12 cellular contexts compared by ENCODE assay signal in genomic region chr3:55654123-55654787, GRCh38.
DNase-seq lines count a peak whose midpoint lies in the region; ATAC-seq and FAIRE-seq lines count a peak whose summit lies in the region.
"Had no signal": no experiment of that assay in that cellular context is flagged by ENCODE, and none has a peak within 500 bp of the region (broad histone marks: within the 10 kb centered on the region; RNA-seq: fewer than 3 reads in every experiment).

No MANE protein-coding gene starts in this region.

- no peaks in the 10 kb centered on the region for H3K27me3 ChIP-seq in small intestine (ENCODE audit: control insufficient read depth in 2 of 2, insufficient read depth in 2 of 2, low read length in 2 of 2)
- H3K27me3 ChIP-seq: brain microvascular endothelial cell, right atrium auricular region had no signal

- peaks cover 9% of the 10 kb centered on the region for H3K4me1 Mint-ChIP-seq in activated CD8-positive, alpha-beta T cell treated with anti-CD3 and anti-CD28 coated beads, Interleukin-2, amount 10 ng/mL, durations not matched to agents 7 days and 5 days (ENCODE audit: low read depth)

- H3K27me3 Mint-ChIP-seq in activated CD8-positive, alpha-beta T cell treated with anti-CD3 and anti-CD28 coated beads, Interleukin-2, amount 10 ng/mL, durations not matched to agents 7 days and 5 days (ENCODE audit: low read depth): no peaks in the 10 kb centered on the region

- H3K27ac Mint-ChIP-seq in activated CD8-positive, alpha-beta T cell treated with anti-CD3 and anti-CD28 coated beads, Interleukin-2, amount 10 ng/mL, durations not matched to agents 7 days and 5 days: peak overlapping the region; percentile 23

- no peaks in the 10 kb centered on the region for H3K36me3 ChIP-seq in small intestine (ENCODE audit: control insufficient read depth in 2 of 2, insufficient read depth in 2 of 2, low read length in 2 of 2)
- H3K36me3 ChIP-seq: brain microvascular endothelial cell, right atrium auricular region had no signal

- CTCF ChIA-PET in activated CD8-positive, alpha-beta T cell treated with anti-CD3 and anti-CD28 coated beads, Interleukin-2, amount 10 ng/mL, durations not matched to agents 7 days and 5 days (lab: Charles Lee): interaction anchor here (0.8 to 1.1 kb wide), 2 partner anchors 9 to 18 kb away, joined by 3 to 4 read pairs; no protein-coding TSS in a partner anchor

- H3K4me3 Mint-ChIP-seq in activated CD8-positive, alpha-beta T cell treated with anti-CD3 and anti-CD28 coated beads, Interleukin-2, amount 10 ng/mL, durations not matched to agents 7 days and 5 days: no peak overlapping the region

- no peak for FAIRE-seq in small intestine (lab: Jason Lieb, UNC)

- H3K27ac ChIP-seq in small intestine (ENCODE audit: low read depth in 1 of 2, low read length in 1 of 2): no peak overlapping the region
- H3K27ac ChIP-seq: brain microvascular endothelial cell, right atrium auricular region had no signal

- POLR2A ChIA-PET in activated CD8-positive, alpha-beta T cell treated with anti-CD3 and anti-CD28 coated beads, Interleukin-2, amount 10 ng/mL, durations not matched to agents 7 days and 5 days (lab: Charles Lee): no interaction called here

- H3K9me3 ChIP-seq in small intestine (ENCODE audit: control insufficient read depth, low read depth): no peaks in the 10 kb centered on the region
- H3K9me3 ChIP-seq: right atrium auricular region had no signal

- H3K4me1 ChIP-seq in small intestine (ENCODE audit: control insufficient read depth in 2 of 2, insufficient read depth in 1 of 2, low read depth in 1 of 2, low read length in 1 of 2): no peaks in the 10 kb centered on the region
- H3K4me1 ChIP-seq: right atrium auricular region had no signal

- no peaks in the 10 kb centered on the region for H3K9me3 Mint-ChIP-seq in activated CD8-positive, alpha-beta T cell treated with anti-CD3 and anti-CD28 coated beads, Interleukin-2, amount 10 ng/mL, durations not matched to agents 7 days and 5 days (ENCODE audit: insufficient read depth)

- peak; percentile 92 for ATAC-seq in GM18519 (IDR thresholded peaks at IDR 0.05; ENCODE audit: low FRiP score, unreplicated experiment)
- ATAC-seq in GM21381 (IDR thresholded peaks at IDR 0.05; ENCODE audit: unreplicated experiment): peak; percentile 72
- ATAC-seq in HG03064 (IDR thresholded peaks at IDR 0.05; ENCODE audit: low read depth, unreplicated experiment): peak; percentile 90
- ATAC-seq in activated CD8-positive, alpha-beta T cell treated with anti-CD3 and anti-CD28 coated beads, Interleukin-2, amount 10 ng/mL, durations not matched to agents 7 days and 5 days: no peak

- no peaks in the 10 kb centered on the region for H3K36me3 Mint-ChIP-seq in activated CD8-positive, alpha-beta T cell treated with anti-CD3 and anti-CD28 coated beads, Interleukin-2, amount 10 ng/mL, durations not matched to agents 7 days and 5 days (ENCODE audit: low read depth)

- H3K4me3 ChIP-seq in small intestine (ENCODE audit: low read depth in 1 of 2, low read length in 2 of 2): no peak overlapping the region
- H3K4me3 ChIP-seq: right atrium auricular region had no signal

- DNase-seq in activated CD8-positive, alpha-beta T cell treated with anti-CD3 and anti-CD28 coated beads, Interleukin-2, amount 10 ng/mL, durations not matched to agents 7 days and 5 days: peak; percentile 25
- no peak for DNase-seq in effector CD8-positive, alpha-beta T cell (lab: John Stamatoyannopoulos, UW)
- no peak for DNase-seq in small intestine
- no peak for DNase-seq in NCI-H187 (lab: John Stamatoyannopoulos, UW)
- DNase-seq in NCI-H2171 (lab: John Stamatoyannopoulos, UW): no peak
- DNase-seq: NCI-H2029, SIG-M5 had no signal

- WGBS in small intestine, 3 donors: 55 to 67% (median 58%) methylated on average over 7 of the region's 7 CpGs
